ENCODE assay signal across 12 cellular contexts in genomic region chr1:60825593-60825992, GRCh38.
DNase-seq lines count a peak whose midpoint lies in the region; ATAC-seq lines count a peak whose summit lies in the region.
"Had no signal": no experiment of that assay in that cellular context is flagged by ENCODE, and none has a peak within 500 bp of the region (broad histone marks: within the 10 kb centered on the region; RNA-seq: fewer than 3 reads in every experiment).

No MANE protein-coding gene starts in this region.

- intact Hi-C loops in left colon (cut with DNase I, micrococcal nuclease): no loop called here

- peak; percentile 27 for DNase-seq in COR-L47 (lab: John Stamatoyannopoulos, UW)
- DNase-seq in SK-MEL-5 (ENCODE audit: low read depth, low spot score): peak; percentile 52
- peak; percentile 37 for DNase-seq in left colon
- DNase-seq in stimulated activated CD4-positive, alpha-beta T cell treated with anti-CD3 and anti-CD28 coated beads, Interleukin-4, amount 100 ng/mL, for 24 hours: no peak
- DNase-seq in SKM-1 treated with dmso at 0.1 percent for 144 hours (lab: John Stamatoyannopoulos, UW; ENCODE audit: unreplicated experiment): no peak
- no peak for DNase-seq in EL
- DNase-seq: activated CD4-positive, alpha-beta memory T cell treated with anti-CD3 and anti-CD28 coated beads for 36 hours; activated naive CD4-positive, alpha-beta T cell; NCI-H1048; small intestine had no signal

- in situ Hi-C loops in SK-MEL-5 (cut with HindIII; ENCODE audit: low pct_unique_long_range_greater_than_20kb, low sequenced_read_pairs): no loop called here

- ATAC-seq in HG03175 (IDR thresholded peaks at IDR 0.05; ENCODE audit: unreplicated experiment): peak; percentile 42
- peak; percentile 60 for ATAC-seq in left colon
- ATAC-seq in HG03196 (IDR thresholded peaks at IDR 0.05; ENCODE audit: unreplicated experiment): no peak

Comparison
In these comparisons a context has a peak if more than half of its experiments do, and no peak if none do; other contexts are left out.
1. DNase-seq: peak in COR-L47 (single experiment), SK-MEL-5 (single experiment) and left colon (2 of 2); none in stimulated activated CD4-positive, alpha-beta T cell treated with anti-CD3 and anti-CD28 coated beads, Interleukin-4, amount 100 ng/mL, for 24 hours (single experiment), SKM-1 treated with dmso at 0.1 percent for 144 hours (single experiment) and EL (single experiment).